In the genomic region with DNA sequence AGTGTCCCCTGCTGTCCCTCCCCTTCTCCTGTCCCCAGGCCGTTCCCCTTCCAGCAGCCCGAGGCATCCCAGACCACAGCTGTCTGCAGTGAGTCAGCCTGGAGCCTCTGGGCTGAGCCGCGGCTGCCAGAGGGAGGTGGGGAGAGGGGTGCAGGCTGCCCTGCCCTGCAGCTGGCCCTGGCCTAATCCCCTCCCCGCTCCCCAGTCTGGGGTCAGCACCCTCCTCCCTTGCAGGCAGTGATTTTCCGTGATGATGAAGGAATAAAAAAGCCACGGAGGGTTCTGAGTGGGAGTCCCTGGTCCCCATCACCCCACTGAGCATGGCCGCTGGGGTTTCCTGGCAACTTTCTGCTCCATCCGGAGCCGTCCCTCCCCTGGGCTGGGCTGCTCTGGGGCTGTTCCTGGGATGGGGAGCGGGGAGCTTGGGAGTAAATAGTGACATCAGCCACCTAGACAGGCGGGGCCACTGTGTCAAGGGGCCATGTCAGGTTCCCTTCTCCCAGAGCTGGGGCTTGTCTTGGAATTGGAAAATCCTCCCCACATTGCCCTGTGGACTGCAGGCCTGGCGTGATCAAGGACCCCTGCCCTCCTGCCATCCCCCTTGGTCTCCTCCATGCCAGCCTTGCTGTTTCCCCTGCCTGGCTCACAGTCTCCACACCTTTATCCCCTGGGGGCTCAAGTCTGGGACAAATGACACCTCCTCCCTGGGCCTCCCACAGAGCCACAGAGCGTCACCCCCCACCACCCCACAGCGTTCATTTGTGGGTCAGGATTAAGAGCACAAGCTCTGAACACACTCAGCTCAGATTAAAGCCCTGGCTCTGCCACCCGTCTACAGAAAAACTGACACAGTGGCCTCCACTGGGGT, we compare ENCODE assay signal across 8 cellular contexts. TPM values are rescaled to one million over a fixed set of nuclear protein-coding genes. Genes with fewer than 3 reads are reported as not detected.
DNase-seq lines count a peak whose midpoint lies in the region; ATAC-seq, FAIRE-seq and TF ChIP-seq lines count a peak whose summit lies in the region.

No MANE protein-coding gene starts in this region.

- peaks cover 56% of the 10 kb centered on the region for H3K4me1 Mint-ChIP-seq in HFFc6 (ENCODE audit: low read depth)
- H3K4me1 Mint-ChIP-seq in activated T-helper 17 cell treated with anti-CD3 and anti-CD28 coated beads, Interleukin-2, amount 50 U/mL, for 72 hours: peaks cover 4% of the 10 kb centered on the region
- H3K4me1 Mint-ChIP-seq in activated CD8-positive, alpha-beta T cell treated with anti-CD3 and anti-CD28 coated beads, Interleukin-2, amount 10 ng/mL, durations not matched to agents 7 days and 5 days (ENCODE audit: low read depth): peaks cover 30% of the 10 kb centered on the region

- peak overlapping the region; percentile 76 for H3K4me3 Mint-ChIP-seq in HFFc6
- H3K4me3 Mint-ChIP-seq in activated T-helper 17 cell treated with anti-CD3 and anti-CD28 coated beads, Interleukin-2, amount 50 U/mL, for 72 hours: no peak overlapping the region
- H3K4me3 Mint-ChIP-seq in activated CD8-positive, alpha-beta T cell treated with anti-CD3 and anti-CD28 coated beads, Interleukin-2, amount 10 ng/mL, durations not matched to agents 7 days and 5 days: no peak overlapping the region

- H3K27ac Mint-ChIP-seq in HFFc6: peak overlapping the region; percentile 99
- peak overlapping the region; percentile 9 for H3K27ac Mint-ChIP-seq in activated T-helper 17 cell treated with anti-CD3 and anti-CD28 coated beads, Interleukin-2, amount 50 U/mL, for 72 hours
- H3K27ac Mint-ChIP-seq in activated CD8-positive, alpha-beta T cell treated with anti-CD3 and anti-CD28 coated beads, Interleukin-2, amount 10 ng/mL, durations not matched to agents 7 days and 5 days: no peak overlapping the region

- H3K36me3 Mint-ChIP-seq in HFFc6 (ENCODE audit: low read depth): peaks cover 4% of the 10 kb centered on the region; the same call in 1 of the 2 replicates
- peaks cover 1% of the 10 kb centered on the region for H3K36me3 Mint-ChIP-seq in activated T-helper 17 cell treated with anti-CD3 and anti-CD28 coated beads, Interleukin-2, amount 50 U/mL, for 72 hours (ENCODE audit: low read depth)
- H3K36me3 Mint-ChIP-seq in activated CD8-positive, alpha-beta T cell treated with anti-CD3 and anti-CD28 coated beads, Interleukin-2, amount 10 ng/mL, durations not matched to agents 7 days and 5 days (ENCODE audit: low read depth): peaks cover 11% of the 10 kb centered on the region

- H3K9me3 Mint-ChIP-seq in HFFc6: no peaks in the 10 kb centered on the region
- no peaks in the 10 kb centered on the region for H3K9me3 Mint-ChIP-seq in activated T-helper 17 cell treated with anti-CD3 and anti-CD28 coated beads, Interleukin-2, amount 50 U/mL, for 72 hours
- peaks cover 3% of the 10 kb centered on the region for H3K9me3 Mint-ChIP-seq in activated CD8-positive, alpha-beta T cell treated with anti-CD3 and anti-CD28 coated beads, Interleukin-2, amount 10 ng/mL, durations not matched to agents 7 days and 5 days (ENCODE audit: insufficient read depth)

- POLR2A ChIA-PET in A549 (lab: Yijun Ruan, JAX): interaction anchor here (0.5 to 1.8 kb wide), 6 partner anchors 17 to 242 kb away, joined by 3 to 18 read pairs (median 4); a partner anchor contains a TSS
- POLR2A ChIA-PET in activated CD8-positive, alpha-beta T cell treated with anti-CD3 and anti-CD28 coated beads, Interleukin-2, amount 10 ng/mL, durations not matched to agents 7 days and 5 days (lab: Charles Lee): interaction anchor here (1.3 kb wide), 1 partner anchor 10 kb away, joined by 3 read pairs; no protein-coding TSS in a partner anchor

- H3K9ac ChIP-seq in rectal smooth muscle tissue (ENCODE audit: low read length): peak overlapping the region; percentile 37

- no peaks in the 10 kb centered on the region for H3K9me3 ChIP-seq in A549
- H3K9me3 ChIP-seq in heart left ventricle: no peaks in the 10 kb centered on the region

- no peak for TF ChIP-seq RAD21 in A549 (conservative IDR thresholded peaks at IDR 0.05 in 1 of 2, IDR thresholded peaks at IDR 0.05 in 1 of 2)

- peaks cover 55% of the 10 kb centered on the region for H3K4me1 ChIP-seq in A549
- H3K4me1 ChIP-seq in heart left ventricle: peaks cover 24 to 70% (median 53%) of the 10 kb centered on the region in 12 donors
- H3K4me1 ChIP-seq in rectal smooth muscle tissue (ENCODE audit: control insufficient read depth, insufficient read depth, low read length): peaks cover 34% of the 10 kb centered on the region

- H3K36me3 ChIP-seq in heart left ventricle (no peaks in the 10 kb centered on the region), rectal smooth muscle tissue (ENCODE audit: control insufficient read depth, insufficient read depth, low read length) (no peaks in the 10 kb centered on the region)

- H3K4me2 ChIP-seq in A549: peak overlapping the region; percentile 82

- DNase-seq in A549 (ENCODE audit: low read depth in 1 of 2, low spot score in 1 of 2): peak; percentile 69 to 87
- DNase-seq in HFFc6: peak; percentile 87
- DNase-seq in heart left ventricle: peak; percentile 81 to 94 (median 90)
- DNase-seq in activated CD8-positive, alpha-beta T cell treated with anti-CD3 and anti-CD28 coated beads, Interleukin-2, amount 10 ng/mL, durations not matched to agents 7 days and 5 days: no peak

- no peak for TF ChIP-seq CTCF in A549 (IDR thresholded peaks at IDR 0.05)
- TF ChIP-seq CTCF in HFFc6 (IDR thresholded peaks at IDR 0.05): no peak
- peak in 1 of 12 donors; percentile 12 for TF ChIP-seq CTCF in heart left ventricle (IDR thresholded peaks at IDR 0.05)

- peak; percentile 73 to 74 for ATAC-seq in A549
- ATAC-seq in activated T-helper 17 cell treated with anti-CD3 and anti-CD28 coated beads, Interleukin-2, amount 50 U/mL, for 72 hours (replicated peaks): peak; percentile 28
- ATAC-seq in heart left ventricle: peak; percentile 38 to 75 (median 68)
- no peak for ATAC-seq in HG02870 (IDR thresholded peaks at IDR 0.05; ENCODE audit: unreplicated experiment)
- ATAC-seq in activated CD8-positive, alpha-beta T cell treated with anti-CD3 and anti-CD28 coated beads, Interleukin-2, amount 10 ng/mL, durations not matched to agents 7 days and 5 days: no peak
- ATAC-seq in HG02885 (IDR thresholded peaks at IDR 0.05; ENCODE audit: poor library complexity, unreplicated experiment): no peak

- intact Hi-C loops in heart left ventricle (cut with DNase I): loop anchor here in 7 of 10 donors (1.0 to 10.0 kb wide), 7 partner anchors 63 to 296 kb away; a partner anchor contains a TSS

- H3K27me3 ChIP-seq in heart left ventricle (no peaks in the 10 kb centered on the region), rectal smooth muscle tissue (ENCODE audit: control insufficient read depth, insufficient read depth, low read length) (no peaks in the 10 kb centered on the region)

- CTCF ChIA-PET in A549 (lab: Yijun Ruan, JAX): interaction anchor here (0.8 to 4.0 kb wide), 14 partner anchors 9 to 343 kb away, joined by 4 to 57 read pairs (median 6); a partner anchor contains a TSS
- CTCF ChIA-PET in activated CD8-positive, alpha-beta T cell treated with anti-CD3 and anti-CD28 coated beads, Interleukin-2, amount 10 ng/mL, durations not matched to agents 7 days and 5 days (lab: Charles Lee): interaction anchor here (0.9 to 1.8 kb wide), 10 partner anchors 8 to 344 kb away, joined by 3 to 9 read pairs (median 4); no protein-coding TSS in a partner anchor

- H3K27me3 Mint-ChIP-seq in HFFc6 (ENCODE audit: insufficient read depth): no peaks in the 10 kb centered on the region; the same call in 1 of the 2 replicates
- H3K27me3 Mint-ChIP-seq in activated T-helper 17 cell treated with anti-CD3 and anti-CD28 coated beads, Interleukin-2, amount 50 U/mL, for 72 hours: no peaks in the 10 kb centered on the region
- H3K27me3 Mint-ChIP-seq in activated CD8-positive, alpha-beta T cell treated with anti-CD3 and anti-CD28 coated beads, Interleukin-2, amount 10 ng/mL, durations not matched to agents 7 days and 5 days (ENCODE audit: low read depth): no peaks in the 10 kb centered on the region

- TF ChIP-seq EP300 in A549 (IDR thresholded peaks at IDR 0.05): peak in 1 of 2 experiments; percentile 31; a peak in 2 of 5 replicates

- H3K4me3 ChIP-seq in A549 (0 out of 3 replicates have a peak overlapping the region, but pooled peaks have one; percentile 18), heart left ventricle (peak overlapping the region in 7 of 12 donors; percentile 15 to 46 (median 33)), rectal smooth muscle tissue (ENCODE audit: low read length) (peak overlapping the region; percentile 45)

- FAIRE-seq in A549 (lab: Jason Lieb, UNC): no peak

- H3K27ac ChIP-seq in A549 (peak overlapping the region; percentile 98 to 100), heart left ventricle (peak overlapping the region; percentile 78 to 100 (median 93)), rectal smooth muscle tissue (ENCODE audit: low read depth, low read length) (peak overlapping the region; percentile 97)

- TF ChIP-seq POLR2A in A549 (IDR thresholded peaks at IDR 0.05; ENCODE audit: low read length): 0 out of 2 replicates have a peak, but pooled peaks have one; percentile 2
- peak in 1 of 2 donors; percentile 37 for TF ChIP-seq POLR2A in heart left ventricle (IDR thresholded peaks at IDR 0.05)

- under 1% methylated on average over 10 of the region's 16 CpGs for WGBS in A549 (ENCODE audit: missing lambda C conversion rate)
- WGBS in heart left ventricle, 4 donors: 14 to 22% (median 20%) methylated on average over 12 to 16 of the region's 16 CpGs

RNA-seq across cellular contexts. Expression of a gene that starts 16.7 kb away (rescaled TPM):
- polyA plus RNA-seq in A549 (2011; rRNA removed): 16.3 and 16.5 TPM in 2 replicates
- polyA plus RNA-seq in A549 (2012; cell fraction: cytosol; rRNA removed): 26.0 and 27.2 TPM in 2 replicates
- polyA plus RNA-seq in A549 (2012; cell fraction: nucleus; rRNA removed): 20.8 and 24.2 TPM in 2 replicates
- polyA plus RNA-seq in A549 (2017; fragmentation: RNase III; extraction: RNeasy Plus Mini Kit Qiagen cat#74134 plus additional on column Dnase treatment): 21.8 to 22.2 TPM (median 22.2 TPM) in 3 replicates
- polyA minus RNA-seq in A549 (2011; rRNA and poly(A)+ RNA removed): 19.3 and 22.3 TPM in 2 replicates
- 10 to 100 TPM; 21.0 to 54.6 (median 50.3) TPM for total RNA-seq in HFFc6 (2021; fragmentation: NEBNext Ultra II Directional; extraction: Animal tissue kit (Norgen Biotek cat#: 25700))
- total RNA-seq in activated T-helper 17 cell treated with anti-CD3 and anti-CD28 coated beads, Interleukin-2, amount 50 U/mL, for 72 hours: 10 to 100 TPM; 44.3 to 53.9 TPM
- total RNA-seq in heart left ventricle: 10 to 100 TPM in 1 of 9 donors, 1 to 10 TPM in 8; 1.7 to 10.7 (median 5.2) TPM
- polyA plus RNA-seq in heart left ventricle: 1 to 10 TPM; 1.4 to 3.0 TPM
- 10 to 100 TPM; 92.6 to 94.0 TPM for total RNA-seq in activated CD8-positive, alpha-beta T cell treated with anti-CD3 and anti-CD28 coated beads, Interleukin-2, amount 10 ng/mL, durations not matched to agents 7 days and 5 days

RNA-seq across cellular contexts. Expression of a gene that starts 49.6 kb away (rescaled TPM):
- polyA plus RNA-seq in A549 (2011; rRNA removed): 29.2 and 37.0 TPM in 2 replicates
- polyA plus RNA-seq in A549 (2012; cell fraction: cytosol; rRNA removed): 38.2 and 41.8 TPM in 2 replicates
- 78.5 and 82.0 TPM in 2 replicates for polyA plus RNA-seq in A549 (2012; cell fraction: nucleus; rRNA removed)
- 35.6 to 55.8 TPM (median 50.8 TPM) in 3 replicates for polyA plus RNA-seq in A549 (2017; fragmentation: RNase III; extraction: RNeasy Plus Mini Kit Qiagen cat#74134 plus additional on column Dnase treatment)
- polyA minus RNA-seq in A549 (2011; rRNA and poly(A)+ RNA removed): 37.2 and 50.2 TPM in 2 replicates
- 10 to 100 TPM; 22.8 to 34.3 (median 28.0) TPM for total RNA-seq in HFFc6 (2021; fragmentation: NEBNext Ultra II Directional; extraction: Animal tissue kit (Norgen Biotek cat#: 25700))
- total RNA-seq in activated T-helper 17 cell treated with anti-CD3 and anti-CD28 coated beads, Interleukin-2, amount 50 U/mL, for 72 hours: 10 to 100 TPM; 63.8 to 83.5 TPM
- total RNA-seq in heart left ventricle: 10 to 100 TPM in 8 of 9 donors, 1 to 10 TPM in 1; 4.3 to 30.9 (median 19.0) TPM
- polyA plus RNA-seq in heart left ventricle: 10 to 100 TPM in 1 of 2 donors, 1 to 10 TPM in 1; 4.5 to 45.9 TPM
- total RNA-seq in activated CD8-positive, alpha-beta T cell treated with anti-CD3 and anti-CD28 coated beads, Interleukin-2, amount 10 ng/mL, durations not matched to agents 7 days and 5 days: 100 to 1,000 TPM; 117 to 123 TPM

RNA-seq across cellular contexts. Expression of a gene that starts 58.5 kb away (rescaled TPM):
- 20.5 and 35.5 TPM in 2 replicates for polyA plus RNA-seq in A549 (2011; rRNA removed)
- polyA plus RNA-seq in A549 (2012; cell fraction: cytosol; rRNA removed): 42.9 and 53.3 TPM in 2 replicates
- 81.8 and 124 TPM in 2 replicates for polyA plus RNA-seq in A549 (2012; cell fraction: nucleus; rRNA removed)
- polyA plus RNA-seq in A549 (2017; fragmentation: RNase III; extraction: RNeasy Plus Mini Kit Qiagen cat#74134 plus additional on column Dnase treatment): 63.8 to 68.0 TPM (median 66.1 TPM) in 3 replicates
- polyA minus RNA-seq in A549 (2011; rRNA and poly(A)+ RNA removed): 45.0 and 60.0 TPM in 2 replicates
- 100 to 1,000 TPM; 132 to 167 (median 156) TPM for total RNA-seq in HFFc6 (2021; fragmentation: NEBNext Ultra II Directional; extraction: Animal tissue kit (Norgen Biotek cat#: 25700))
- 1 to 10 TPM; 3.5 to 3.6 TPM for total RNA-seq in activated T-helper 17 cell treated with anti-CD3 and anti-CD28 coated beads, Interleukin-2, amount 50 U/mL, for 72 hours
- total RNA-seq in heart left ventricle: 1,000 to 10,000 TPM in 1 of 9 donors, 100 to 1,000 TPM in 8; 232 to 1,831 (median 296) TPM
- polyA plus RNA-seq in heart left ventricle: 100 to 1,000 TPM; 275 to 281 TPM
- total RNA-seq in activated CD8-positive, alpha-beta T cell treated with anti-CD3 and anti-CD28 coated beads, Interleukin-2, amount 10 ng/mL, durations not matched to agents 7 days and 5 days: 1 to 10 TPM; 6.1 to 8.0 TPM

Comparison
In these comparisons a context has a peak if more than half of its experiments do, and no peak if none do; other contexts are left out.
1. ATAC-seq: peak in A549 (2 of 2), activated T-helper 17 cell treated with anti-CD3 and anti-CD28 coated beads, Interleukin-2, amount 50 U/mL, for 72 hours (single experiment) and heart left ventricle (4 of 4); none in HG02870 (single experiment), activated CD8-positive, alpha-beta T cell treated with anti-CD3 and anti-CD28 coated beads, Interleukin-2, amount 10 ng/mL, durations not matched to agents 7 days and 5 days (single experiment) and HG02885 (single experiment).
2. RNA of a gene that starts 58.5 kb away (total RNA-seq): 232 to 1,831 TPM in heart left ventricle and 132 to 167 TPM in HFFc6; 6.1 to 8.0 TPM in activated CD8-positive, alpha-beta T cell treated with anti-CD3 and anti-CD28 coated beads, Interleukin-2, amount 10 ng/mL, durations not matched to agents 7 days and 5 days and 3.5 to 3.6 TPM in activated T-helper 17 cell treated with anti-CD3 and anti-CD28 coated beads, Interleukin-2, amount 50 U/mL, for 72 hours; every median in the first group is over 10 times any median in the second.
3. Peak in every context shown above with its lines, with median percentiles within 50 percentile points of each other: H3K27ac ChIP-seq and H3K4me3 ChIP-seq.